Comparison of ENCODE assay signal across 32 cellular contexts in genomic region chr1:172203902-172204301, GRCh38.
"Had no signal": no experiment of that assay in that cellular context is flagged by ENCODE, and none has a peak within 500 bp of the region (broad histone marks: within the 10 kb centered on the region; RNA-seq: fewer than 3 reads in every experiment).

No MANE protein-coding gene starts in this region.

- H3K27ac Mint-ChIP-seq: nephron progenitor cell; neural progenitor cell; progenitor cell of endocrine pancreas; stimulated activated memory B cell treated with anti-CD40 and anti-IgM and Interleukin-4, amounts not matched to agents 10 μg/mL and 1 μg/mL and 100 μg/mL, for 72 hours; stimulated activated naive CD8-positive, alpha-beta T cell treated with anti-CD3 and anti-CD28 coated beads, Interleukin-15, amount 100 ng/mL, for 72 hours; type B pancreatic cell had no signal

- H3K9me3 ChIP-seq: ovary, right lobe of liver, testis had no signal

- H3K79me2 ChIP-seq: parathyroid adenoma had no signal

- H3K4me2 ChIP-seq: neural progenitor cell had no signal

- H3K27ac ChIP-seq: neural progenitor cell, ovary, parathyroid adenoma, psoas muscle, right lobe of liver, sigmoid colon, spleen, suprapubic skin, testis, tibial artery, transverse colon, upper lobe of right lung, uterus had no signal

- H3K36me3 Mint-ChIP-seq: neural progenitor cell had no signal

- H3K27me3 Mint-ChIP-seq: naive thymus-derived CD8-positive, alpha-beta T cell; natural killer cell treated with Interleukin-12 subunit alpha and Interleukin-12 subunit beta and Interleukin-15 and Interleukin-18, amount 100 ng/mL, for 72 hours; progenitor cell of endocrine pancreas; stimulated activated memory B cell treated with anti-CD40 and anti-IgM and Interleukin-4, amounts not matched to agents 10 μg/mL and 1 μg/mL and 100 μg/mL, for 72 hours; stimulated activated naive CD8-positive, alpha-beta T cell treated with anti-CD3 and anti-CD28 coated beads, Interleukin-15, amount 100 ng/mL, for 72 hours; type B pancreatic cell had no signal

- H3K4me1 Mint-ChIP-seq: neural progenitor cell; stimulated activated naive CD8-positive, alpha-beta T cell treated with anti-CD3 and anti-CD28 coated beads, Interleukin-15, amount 100 ng/mL, for 72 hours had no signal

- H3K4me1 ChIP-seq: neural progenitor cell, psoas muscle, right lobe of liver, sigmoid colon, suprapubic skin, testis, tibial artery, transverse colon, upper lobe of right lung, uterus had no signal

- H2AFZ ChIP-seq: neural progenitor cell, parathyroid adenoma had no signal

- ATAC-seq: naive thymus-derived CD8-positive, alpha-beta T cell; natural killer cell treated with Interleukin-12 subunit alpha and Interleukin-12 subunit beta and Interleukin-15 and Interleukin-18, amount 100 ng/mL, for 72 hours; psoas muscle; right cardiac atrium; right lobe of liver; stimulated activated memory B cell treated with anti-CD40 and anti-IgM and Interleukin-4, amounts not matched to agents 10 μg/mL and 1 μg/mL and 100 μg/mL, for 72 hours; stimulated activated naive CD8-positive, alpha-beta T cell treated with anti-CD3 and anti-CD28 coated beads, Interleukin-15, amount 100 ng/mL, for 72 hours; stimulated activated naive CD8-positive, alpha-beta T cell treated with anti-CD3 and anti-CD28 coated beads, Interleukin-15, Interleukin-2, amounts not matched to agents 100 U/mL and 50 U/mL, for 24 hours; upper lobe of right lung had no signal

- H3K9ac ChIP-seq: neural progenitor cell, parathyroid adenoma had no signal

- H3K4me3 Mint-ChIP-seq: naive thymus-derived CD8-positive, alpha-beta T cell; natural killer cell treated with Interleukin-12 subunit alpha and Interleukin-12 subunit beta and Interleukin-15 and Interleukin-18, amount 100 ng/mL, for 72 hours; nephron progenitor cell; neural progenitor cell; stimulated activated memory B cell treated with anti-CD40 and anti-IgM and Interleukin-4, amounts not matched to agents 10 μg/mL and 1 μg/mL and 100 μg/mL, for 72 hours; stimulated activated naive CD8-positive, alpha-beta T cell treated with anti-CD3 and anti-CD28 coated beads, Interleukin-15, amount 100 ng/mL, for 72 hours; type B pancreatic cell had no signal

- DNase-seq: naive thymus-derived CD8-positive, alpha-beta T cell; nephron progenitor cell; occipital lobe; ovary; posterior cingulate gyrus; psoas muscle; right cardiac atrium; right lobe of liver; sigmoid colon; small intestine; spleen; stimulated activated CD4-positive, alpha-beta T cell treated with anti-CD3 and anti-CD28 coated beads, Interleukin-12 subunit alpha, Interleukin-12 subunit beta, amount 100 ng/mL, for 4 hours; stimulated activated CD4-positive, alpha-beta T cell treated with anti-CD3 and anti-CD28 coated beads, Interleukin-1b, Interleukin-23, amount 100 ng/mL, for 48 hours; stimulated activated CD4-positive, alpha-beta T cell treated with anti-CD3 and anti-CD28 coated beads, Interleukin-4, amount 100 ng/mL, for 1 hour; stimulated activated CD4-positive, alpha-beta T cell treated with anti-CD3 and anti-CD28 coated beads, Interleukin-4, amount 100 ng/mL, for 4 hours; stimulated activated CD8-positive, alpha-beta memory T cell treated with anti-CD3 and anti-CD28 coated beads, Interleukin-4, amount 100 ng/mL, for 48 hours; stimulated activated naive CD4-positive, alpha-beta T cell; stimulated activated naive CD8-positive, alpha-beta T cell treated with anti-CD3 and anti-CD28 coated beads, Interleukin-15, amount 100 ng/mL, for 72 hours; stimulated activated naive CD8-positive, alpha-beta T cell treated with anti-CD3 and anti-CD28 coated beads, Interleukin-15, Interleukin-2, amounts not matched to agents 100 U/mL and 50 U/mL, for 24 hours; substantia nigra; testis; tibial artery; transverse colon; upper lobe of right lung; uterus had no signal

- H3K36me3 ChIP-seq: neural progenitor cell, ovary, right lobe of liver, sigmoid colon, spleen, suprapubic skin, tibial artery, transverse colon, upper lobe of right lung, uterus had no signal

- H3K27me3 ChIP-seq: neural progenitor cell, ovary, right lobe of liver, sigmoid colon, spleen, suprapubic skin, testis, tibial artery, transverse colon, upper lobe of right lung, uterus had no signal

- H3K4me3 ChIP-seq: neural progenitor cell, ovary, right lobe of liver, sigmoid colon, spleen, suprapubic skin, testis, tibial artery, transverse colon, upper lobe of right lung, uterus had no signal
